In the genomic region with DNA sequence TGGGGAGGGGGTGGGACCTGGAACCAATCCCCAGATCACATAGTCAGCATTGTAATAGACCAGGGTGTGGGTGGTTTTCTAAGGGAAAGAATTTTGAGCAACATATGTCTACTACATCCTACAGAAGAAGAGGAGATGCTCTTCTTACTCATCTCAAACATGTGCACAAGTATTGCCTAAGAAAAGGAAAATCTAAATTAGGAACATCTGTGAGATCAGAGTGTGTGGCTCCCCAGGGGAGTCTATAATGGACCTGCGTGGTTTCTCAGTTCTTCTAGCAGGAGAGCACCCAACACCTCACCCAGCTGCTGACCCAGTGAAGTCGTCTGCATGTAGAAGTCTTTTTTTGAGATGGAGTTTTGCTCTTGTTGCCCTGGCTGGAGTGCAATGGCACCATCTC, we compare ENCODE assay signal across 21 cellular contexts.
"Had no signal": no experiment of that assay in that cellular context is flagged by ENCODE, and none has a peak within 500 bp of the region (broad histone marks: within the 10 kb centered on the region; RNA-seq: fewer than 3 reads in every experiment).

No MANE protein-coding gene starts in this region.

- H3K27me3 ChIP-seq: cardiac muscle cell had no signal

- H3K4me1 Mint-ChIP-seq: activated CD8-positive, alpha-beta memory T cell treated with anti-CD3 and anti-CD28 coated beads, Interleukin-2, amount 10 ng/mL, durations not matched to agents 7 days and 5 days; WTC11 had no signal

- H3K4me3 ChIP-seq: cardiac muscle cell had no signal

- ATAC-seq: activated CD8-positive, alpha-beta memory T cell treated with anti-CD3 and anti-CD28 coated beads, Interleukin-2, amount 10 ng/mL, durations not matched to agents 7 days and 5 days; activated naive CD4-positive, alpha-beta T cell treated with anti-CD3 and anti-CD28 coated beads, Interleukin-2, amount 50 U/mL, for 72 hours; PC-3; WTC11 had no signal

- H3K36me3 Mint-ChIP-seq: activated CD8-positive, alpha-beta memory T cell treated with anti-CD3 and anti-CD28 coated beads, Interleukin-2, amount 10 ng/mL, durations not matched to agents 7 days and 5 days; WTC11 had no signal

- DNase-seq: activated CD4-positive, alpha-beta T cell treated with anti-CD3 and anti-CD28 coated beads for 1 hour; activated CD4-positive, alpha-beta T cell treated with anti-CD3 and anti-CD28 coated beads, Interleukin-2, amount 10 ng/mL, durations not matched to agents 24 days and 14 days; activated CD4-positive, alpha-beta T cell treated with anti-CD3 and anti-CD28 coated beads, Interleukin-2, amount 50 U/mL, for 48 hours; activated CD8-positive, alpha-beta memory T cell treated with anti-CD3 and anti-CD28 coated beads, Interleukin-2, amount 10 ng/mL, durations not matched to agents 7 days and 5 days; activated effector memory CD4-positive, alpha-beta T cell treated with anti-CD3 and anti-CD28 coated beads, Interleukin-2, amount 50 U/mL, for 16 hours; activated naive CD4-positive, alpha-beta T cell treated with Interleukin-2 at 50 U/mL for 16 hours; activated T-cell treated with anti-CD3 and anti-CD28 coated beads, Interleukin-2, amount 50 U/mL, for 24 hours; brain microvascular endothelial cell; Kasumi-1; NCI-H1105 treated with DMSO at 0.1 percent for 48 hours; NCI-H1436 treated with DMSO at 0.1 percent for 48 hours; NCI-H187; NCI-H2081; NCI-H510A treated with DMSO at 0.1 percent for 48 hours; NCI-H69; PC-3; SHP77 treated with DMSO at 0.1 percent for 48 hours had no signal

- H3K27ac ChIP-seq: brain microvascular endothelial cell, cardiac muscle cell had no signal

- H3K27ac Mint-ChIP-seq: activated CD4-positive, alpha-beta T cell treated with anti-CD3 and anti-CD28 coated beads, Interleukin-2, amount 10 ng/mL, durations not matched to agents 24 days and 14 days; activated CD8-positive, alpha-beta memory T cell treated with anti-CD3 and anti-CD28 coated beads, Interleukin-2, amount 10 ng/mL, durations not matched to agents 7 days and 5 days; activated naive CD4-positive, alpha-beta T cell treated with anti-CD3 and anti-CD28 coated beads, Interleukin-2, amount 50 U/mL, for 72 hours; activated T-cell treated with anti-CD3 and anti-CD28 coated beads, Interleukin-2, amount 50 U/mL, for 24 hours; T-helper 1 cell treated with Interleukin-12 subunit alpha and Interleukin-12 subunit beta and Interleukin-4 antibody, amounts not matched to agents 30 μg/mL and 1 μg/mL, for 36 hours; WTC11 had no signal

- H3K9me3 Mint-ChIP-seq: activated CD4-positive, alpha-beta T cell treated with anti-CD3 and anti-CD28 coated beads, Interleukin-2, amount 10 ng/mL, durations not matched to agents 24 days and 14 days; activated T-cell treated with anti-CD3 and anti-CD28 coated beads, Interleukin-2, amount 50 U/mL, for 24 hours; T-helper 1 cell treated with Interleukin-12 subunit alpha and Interleukin-12 subunit beta and Interleukin-4 antibody, amounts not matched to agents 30 μg/mL and 1 μg/mL, for 36 hours had no signal

- H3K4me3 Mint-ChIP-seq: activated CD4-positive, alpha-beta T cell treated with anti-CD3 and anti-CD28 coated beads, Interleukin-2, amount 10 ng/mL, durations not matched to agents 24 days and 14 days; activated CD8-positive, alpha-beta memory T cell treated with anti-CD3 and anti-CD28 coated beads, Interleukin-2, amount 10 ng/mL, durations not matched to agents 7 days and 5 days; activated T-cell treated with anti-CD3 and anti-CD28 coated beads, Interleukin-2, amount 50 U/mL, for 24 hours; T-helper 1 cell treated with Interleukin-12 subunit alpha and Interleukin-12 subunit beta and Interleukin-4 antibody, amounts not matched to agents 30 μg/mL and 1 μg/mL, for 36 hours; WTC11 had no signal

- H3K36me3 ChIP-seq: brain microvascular endothelial cell, cardiac muscle cell had no signal
